ENCODE assay signal across 7 cellular contexts in genomic region chr7:32941996-32942782, GRCh38. TPM values are rescaled to one million over a fixed set of nuclear protein-coding genes. Genes with fewer than 3 reads are reported as not detected.
DNase-seq lines count a peak whose midpoint lies in the region; ATAC-seq and TF ChIP-seq lines count a peak whose summit lies in the region.

No MANE protein-coding gene starts in this region.

- peak overlapping the region; percentile 84 for H3K4me3 Mint-ChIP-seq in chondrocyte (ENCODE audit: unreplicated experiment)

- peaks cover 3% of the 10 kb centered on the region for H3K9me3 Mint-ChIP-seq in chondrocyte (ENCODE audit: low read depth)

- peak; percentile 14 for DNase-seq in NCI-H2029 treated with DMSO at 0.1 percent for 48 hours (lab: John Stamatoyannopoulos, UW)
- peak in 3 of 4 experiments; percentile 8 to 17 (median 16) for DNase-seq in activated CD4-positive, CD25-positive, alpha-beta regulatory T cell (lab: John Stamatoyannopoulos, UW)
- no peak for DNase-seq in chondrocyte (ENCODE audit: low spot score)
- DNase-seq in left colon = peak; percentile 67 to 71
- peak; percentile 69 for DNase-seq in stimulated activated CD4-positive, alpha-beta T cell treated with anti-CD3 and anti-CD28 coated beads, Interleukin-2, amount 100 ng/mL, for 4 hours (ENCODE audit: low read depth)

- intact Hi-C loops in left colon (cut with DNase I, micrococcal nuclease) = loop anchor here in 1 of 2 donors (10.0 kb wide), 1 partner anchor 113 kb away; no protein-coding TSS in a partner anchor

- no peaks in the 10 kb centered on the region for H3K27me3 Mint-ChIP-seq in chondrocyte (ENCODE audit: low read depth)

- H3K27ac Mint-ChIP-seq in chondrocyte (ENCODE audit: unreplicated experiment) = peak overlapping the region; percentile 84

- peaks cover 5% of the 10 kb centered on the region for H3K36me3 Mint-ChIP-seq in chondrocyte (ENCODE audit: low read depth)

- H3K4me1 Mint-ChIP-seq in chondrocyte (ENCODE audit: low read depth) = peaks cover 27% of the 10 kb centered on the region

- ATAC-seq in GM18511 (IDR thresholded peaks at IDR 0.05; ENCODE audit: unreplicated experiment) (peak; percentile 77), HG02763 (IDR thresholded peaks at IDR 0.05; ENCODE audit: unreplicated experiment) (peak; percentile 59), left colon (peak; percentile 64)

- no peak for TF ChIP-seq CTCF in chondrocyte (IDR thresholded peaks at IDR 0.05)

RNA-seq across cellular contexts. Expression of gene FKBP9, which starts 15.1 kb away (rescaled TPM):
- 234 to 355 TPM (median 335 TPM) in 3 replicates for total RNA-seq in chondrocyte
- 100 to 1,000 TPM in 1 of 2 donors, 10 to 100 TPM in 1; 89.5 to 136 TPM for total RNA-seq in left colon

RNA-seq across cellular contexts. Expression of gene KBTBD2, which starts 50.6 kb away (rescaled TPM):
- total RNA-seq in chondrocyte (22.0 to 24.8 TPM (median 23.9 TPM) in 3 replicates), left colon (10 to 100 TPM; 22.2 to 25.7 TPM)
